21 cellular contexts compared by ENCODE assay signal in genomic region chr2:63858291-63858690, GRCh38. TPM values are rescaled to one million over a fixed set of nuclear protein-coding genes. Genes with fewer than 3 reads are reported as not detected.
A peak's percentile ranks its signal among the peaks of the same experiment; 100 is the strongest.
DNase-seq lines count a peak whose midpoint lies in the region; ATAC-seq and TF ChIP-seq lines count a peak whose summit lies in the region.
"Had no signal": no experiment of that assay in that cellular context is flagged by ENCODE, and none has a peak within 500 bp of the region (broad histone marks: within the 10 kb centered on the region; RNA-seq: fewer than 3 reads in every experiment).

No MANE protein-coding gene starts in this region.

- peak overlapping the region; percentile 45 for H3K27ac Mint-ChIP-seq in T-helper 1 cell treated with Interleukin-12 subunit alpha and Interleukin-12 subunit beta and Interleukin-4 antibody, amounts not matched to agents 30 μg/mL and 1 μg/mL, for 36 hours
- peak overlapping the region; percentile 64 to 92 for H3K27ac Mint-ChIP-seq in natural killer cell
- H3K27ac Mint-ChIP-seq in natural killer cell treated with Interleukin-12 subunit alpha and Interleukin-12 subunit beta and Interleukin-15 and Interleukin-18, amount 100 ng/mL, for 72 hours: no peak overlapping the region
- H3K27ac Mint-ChIP-seq in activated T-helper 17 cell treated with anti-CD3 and anti-CD28 coated beads, Interleukin-2, amount 50 U/mL, for 72 hours: peak overlapping the region; percentile 52

- TF ChIP-seq CTCF in natural killer cell (IDR thresholded peaks at IDR 0.05): no peak

- no peak for DNase-seq in T-helper 1 cell
- no peak for DNase-seq in natural killer cell
- no peak for DNase-seq in natural killer cell treated with Interleukin-12 subunit alpha and Interleukin-12 subunit beta and Interleukin-15 and Interleukin-18, amount 100 ng/mL, for 72 hours (ENCODE audit: low spot score)
- DNase-seq in inferior parietal cortex (ENCODE audit: extremely low spot score): no peak
- DNase-seq in SHP77 treated with DMSO at 0.1 percent for 48 hours (lab: John Stamatoyannopoulos, UW): no peak
- DNase-seq: DMS153, IMR-90, Kasumi-1, MG63, NCI-H1048, NCI-H1436, NCI-H1930, NCI-H226, NCI-H524, NCI-H82, PC-3, RPMI8226 had no signal

- H3K4me1 Mint-ChIP-seq in T-helper 1 cell treated with Interleukin-12 subunit alpha and Interleukin-12 subunit beta and Interleukin-4 antibody, amounts not matched to agents 30 μg/mL and 1 μg/mL, for 36 hours (ENCODE audit: low read depth): peaks cover 50% of the 10 kb centered on the region
- H3K4me1 Mint-ChIP-seq in natural killer cell: peaks cover 36 to 43% of the 10 kb centered on the region in 2 donors
- peaks cover 31 to 37% of the 10 kb centered on the region in 2 donors for H3K4me1 Mint-ChIP-seq in natural killer cell treated with Interleukin-12 subunit alpha and Interleukin-12 subunit beta and Interleukin-15 and Interleukin-18, amount 100 ng/mL, for 72 hours (ENCODE audit: low read depth in 2 of 2)
- peaks cover 38% of the 10 kb centered on the region for H3K4me1 Mint-ChIP-seq in activated T-helper 17 cell treated with anti-CD3 and anti-CD28 coated beads, Interleukin-2, amount 50 U/mL, for 72 hours

- H3K4me3 Mint-ChIP-seq in T-helper 1 cell treated with Interleukin-12 subunit alpha and Interleukin-12 subunit beta and Interleukin-4 antibody, amounts not matched to agents 30 μg/mL and 1 μg/mL, for 36 hours: no peak overlapping the region
- no peak overlapping the region for H3K4me3 Mint-ChIP-seq in natural killer cell
- H3K4me3 Mint-ChIP-seq in natural killer cell treated with Interleukin-12 subunit alpha and Interleukin-12 subunit beta and Interleukin-15 and Interleukin-18, amount 100 ng/mL, for 72 hours: no peak overlapping the region
- no peak overlapping the region for H3K4me3 Mint-ChIP-seq in activated T-helper 17 cell treated with anti-CD3 and anti-CD28 coated beads, Interleukin-2, amount 50 U/mL, for 72 hours
- H3K4me3 Mint-ChIP-seq: CD14-positive monocyte had no signal

- H3K27me3 Mint-ChIP-seq in T-helper 1 cell treated with Interleukin-12 subunit alpha and Interleukin-12 subunit beta and Interleukin-4 antibody, amounts not matched to agents 30 μg/mL and 1 μg/mL, for 36 hours (ENCODE audit: low read depth): no peaks in the 10 kb centered on the region
- no peaks in the 10 kb centered on the region for H3K27me3 Mint-ChIP-seq in natural killer cell (ENCODE audit: low read depth in 2 of 2)
- H3K27me3 Mint-ChIP-seq in natural killer cell treated with Interleukin-12 subunit alpha and Interleukin-12 subunit beta and Interleukin-15 and Interleukin-18, amount 100 ng/mL, for 72 hours: no peaks in the 10 kb centered on the region
- no peaks in the 10 kb centered on the region for H3K27me3 Mint-ChIP-seq in activated T-helper 17 cell treated with anti-CD3 and anti-CD28 coated beads, Interleukin-2, amount 50 U/mL, for 72 hours

- no peaks in the 10 kb centered on the region for H3K9me3 Mint-ChIP-seq in T-helper 1 cell treated with Interleukin-12 subunit alpha and Interleukin-12 subunit beta and Interleukin-4 antibody, amounts not matched to agents 30 μg/mL and 1 μg/mL, for 36 hours
- no peaks in the 10 kb centered on the region for H3K9me3 Mint-ChIP-seq in natural killer cell
- no peaks in the 10 kb centered on the region for H3K9me3 Mint-ChIP-seq in natural killer cell treated with Interleukin-12 subunit alpha and Interleukin-12 subunit beta and Interleukin-15 and Interleukin-18, amount 100 ng/mL, for 72 hours
- no peaks in the 10 kb centered on the region for H3K9me3 Mint-ChIP-seq in activated T-helper 17 cell treated with anti-CD3 and anti-CD28 coated beads, Interleukin-2, amount 50 U/mL, for 72 hours
- H3K9me3 Mint-ChIP-seq: CD14-positive monocyte had no signal

- H3K36me3 Mint-ChIP-seq in T-helper 1 cell treated with Interleukin-12 subunit alpha and Interleukin-12 subunit beta and Interleukin-4 antibody, amounts not matched to agents 30 μg/mL and 1 μg/mL, for 36 hours (ENCODE audit: low read depth): peaks cover 50% of the 10 kb centered on the region
- no peaks in the 10 kb centered on the region for H3K36me3 Mint-ChIP-seq in natural killer cell
- peaks cover 7% of the 10 kb centered on the region for H3K36me3 Mint-ChIP-seq in natural killer cell treated with Interleukin-12 subunit alpha and Interleukin-12 subunit beta and Interleukin-15 and Interleukin-18, amount 100 ng/mL, for 72 hours
- H3K36me3 Mint-ChIP-seq in activated T-helper 17 cell treated with anti-CD3 and anti-CD28 coated beads, Interleukin-2, amount 50 U/mL, for 72 hours (ENCODE audit: low read depth): peaks cover 78% of the 10 kb centered on the region

- ATAC-seq in natural killer cell: no peak
- no peak for ATAC-seq in natural killer cell treated with Interleukin-12 subunit alpha and Interleukin-12 subunit beta and Interleukin-15 and Interleukin-18, amount 100 ng/mL, for 72 hours
- no peak for ATAC-seq in activated T-helper 17 cell treated with anti-CD3 and anti-CD28 coated beads, Interleukin-2, amount 50 U/mL, for 72 hours (replicated peaks)
- no peak for ATAC-seq in HG03378 (IDR thresholded peaks at IDR 0.05; ENCODE audit: unreplicated experiment)
- ATAC-seq: PC-3 had no signal

- intact Hi-C loops in natural killer cell (cut with micrococcal nuclease): no loop called here

RNA-seq across cellular contexts. Expression of gene UGP2, which starts 16.6 kb away (rescaled TPM):
- 100 to 1,000 TPM; 100 to 117 (median 101) TPM for total RNA-seq in natural killer cell
- 10 to 100 TPM; 85.9 to 90.8 TPM for total RNA-seq in natural killer cell treated with Interleukin-12 subunit alpha and Interleukin-12 subunit beta and Interleukin-15 and Interleukin-18, amount 100 ng/mL, for 72 hours
- total RNA-seq in activated T-helper 17 cell treated with anti-CD3 and anti-CD28 coated beads, Interleukin-2, amount 50 U/mL, for 72 hours: 100 to 1,000 TPM; 111 to 114 TPM

Comparison
In these comparisons a context has a peak if more than half of its experiments do, and no peak if none do; other contexts are left out.
1. H3K27ac Mint-ChIP-seq: peak in T-helper 1 cell treated with Interleukin-12 subunit alpha and Interleukin-12 subunit beta and Interleukin-4 antibody, amounts not matched to agents 30 μg/mL and 1 μg/mL, for 36 hours (single experiment), natural killer cell (2 of 2) and activated T-helper 17 cell treated with anti-CD3 and anti-CD28 coated beads, Interleukin-2, amount 50 U/mL, for 72 hours (single experiment); none in natural killer cell treated with Interleukin-12 subunit alpha and Interleukin-12 subunit beta and Interleukin-15 and Interleukin-18, amount 100 ng/mL, for 72 hours (0 of 2).